ENCODE assay signal across 1 cellular context in genomic region chr19:50435627-50436026, GRCh38.
TF ChIP-seq lines count a peak whose summit lies in the region.

No MANE protein-coding gene starts in this region.

TF ChIP-seq in H1, 55 proteins besides CTCF, POLR2A, EP300 and RAD21:
- TF ChIP-seq SRF (IDR thresholded peaks at IDR 0.05; ENCODE audit: low read depth, low read length) (no peak), TEAD4 (IDR thresholded peaks at IDR 0.05; ENCODE audit: low read depth, low read length) (no peak), CHD2 (IDR thresholded peaks at IDR 0.05; ENCODE audit: low read length) (no peak), ASH2L (IDR thresholded peaks at IDR 0.05; ENCODE audit: low read length) (no peak), EZH2 (IDR thresholded peaks at IDR 0.05; ENCODE audit: low read depth, low read length, severe bottlenecking) (no peak), POLR2AphosphoS5 (IDR thresholded peaks at IDR 0.05; ENCODE audit: low read depth, low read length) (no peak), SUZ12 (IDR thresholded peaks at IDR 0.05; ENCODE audit: low read length) (no peak)
